ENCODE assay signal across 11 cellular contexts in the genomic region with DNA sequence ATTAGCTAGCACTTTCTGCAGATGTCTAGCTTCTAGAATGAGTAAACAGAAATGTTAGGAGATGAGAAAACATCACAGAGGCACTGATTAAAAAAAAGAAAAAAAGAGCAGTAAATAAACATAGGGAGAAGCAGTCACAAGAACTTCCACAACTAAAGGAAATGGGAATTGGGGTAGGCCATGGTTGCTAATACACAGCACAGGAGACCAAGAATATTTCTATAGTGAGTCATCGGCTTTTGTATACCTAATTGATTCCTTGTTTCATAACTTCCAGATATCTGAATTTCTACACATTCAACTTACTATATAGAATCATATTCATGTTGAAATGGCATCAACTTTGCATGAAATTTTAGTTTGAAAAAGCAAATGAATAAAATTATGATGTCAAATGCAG. TPM values are rescaled to one million over a fixed set of nuclear protein-coding genes. Genes with fewer than 3 reads are reported as not detected.
DNase-seq lines count a peak whose midpoint lies in the region; ATAC-seq and TF ChIP-seq lines count a peak whose summit lies in the region.
"Had no signal": no experiment of that assay in that cellular context is flagged by ENCODE, and none has a peak within 500 bp of the region (broad histone marks: within the 10 kb centered on the region; RNA-seq: fewer than 3 reads in every experiment).

No MANE protein-coding gene starts in this region.

- H3K4me3 ChIP-seq in HCT116 (replicated peaks in 1 of 2; ENCODE audit: low read depth in 1 of 2, low read length in 2 of 2): no peak overlapping the region
- H3K4me3 ChIP-seq in effector memory CD4-positive, alpha-beta T cell (ENCODE audit: insufficient read depth, low read depth, low read length, poor library complexity, severe bottlenecking): no peak overlapping the region

- no peaks in the 10 kb centered on the region for H3K27me3 Mint-ChIP-seq in activated CD4-positive, alpha-beta memory T cell treated with anti-CD3 and anti-CD28 coated beads for 36 hours
- H3K27me3 Mint-ChIP-seq: activated naive CD8-positive, alpha-beta T cell treated with anti-CD3 and anti-CD28 coated beads for 36 hours had no signal

- H3K27ac ChIP-seq in HCT116 (ENCODE audit: low read depth, low read length): no peak overlapping the region
- no peak overlapping the region for H3K27ac ChIP-seq in effector memory CD4-positive, alpha-beta T cell (ENCODE audit: insufficient read depth, low read length, poor library complexity, severe bottlenecking)

- H3K4me3 Mint-ChIP-seq in activated CD4-positive, alpha-beta memory T cell treated with anti-CD3 and anti-CD28 coated beads for 36 hours: no peak overlapping the region
- H3K4me3 Mint-ChIP-seq: activated naive CD8-positive, alpha-beta T cell treated with anti-CD3 and anti-CD28 coated beads for 36 hours had no signal

- TF ChIP-seq POLR2A in HCT116 (IDR thresholded peaks at IDR 0.05; ENCODE audit: borderline replicate concordance, extremely low read depth, insufficient read depth, insufficient read length): no peak

- RAD21 ChIA-PET in HCT116 (lab: Charles Lee; ENCODE audit: low non-redundant PET in 1 of 2, low total read pairs in 2 of 2, uncharacterized antibody in 2 of 2, unreplicated experiment in 2 of 2): no interaction called here

- peak overlapping the region; percentile 53 for H3K4me2 ChIP-seq in HCT116 (ENCODE audit: low read length)

- no peaks in the 10 kb centered on the region for H3K27me3 ChIP-seq in HCT116 (ENCODE audit: insufficient read depth, low read length)
- H3K27me3 ChIP-seq in effector memory CD4-positive, alpha-beta T cell (replicated peaks; ENCODE audit: control insufficient read depth, insufficient read depth, low read length, poor library complexity, severe bottlenecking): no peaks in the 10 kb centered on the region

- H3K79me2 ChIP-seq in HCT116 (ENCODE audit: insufficient read depth, low read length): no peaks in the 10 kb centered on the region

- no peaks in the 10 kb centered on the region for H4K20me1 ChIP-seq in HCT116 (ENCODE audit: insufficient read depth)

- H3K9me2 ChIP-seq in HCT116 (ENCODE audit: insufficient read depth): no peaks in the 10 kb centered on the region

- H3K36me3 Mint-ChIP-seq in activated CD4-positive, alpha-beta memory T cell treated with anti-CD3 and anti-CD28 coated beads for 36 hours: no peaks in the 10 kb centered on the region
- H3K36me3 Mint-ChIP-seq: activated naive CD8-positive, alpha-beta T cell treated with anti-CD3 and anti-CD28 coated beads for 36 hours had no signal

- H3K9me3 ChIP-seq in HCT116 (ENCODE audit: control insufficient read depth in 1 of 2, insufficient read depth in 1 of 2, low read depth in 1 of 2, low read length in 2 of 2): no peaks in the 10 kb centered on the region
- H3K9me3 ChIP-seq in effector memory CD4-positive, alpha-beta T cell (ENCODE audit: control insufficient read depth, low read length): no peaks in the 10 kb centered on the region

- H3K4me1 Mint-ChIP-seq in activated CD4-positive, alpha-beta memory T cell treated with anti-CD3 and anti-CD28 coated beads for 36 hours (ENCODE audit: low read depth): no peaks in the 10 kb centered on the region
- H3K4me1 Mint-ChIP-seq: activated naive CD8-positive, alpha-beta T cell treated with anti-CD3 and anti-CD28 coated beads for 36 hours had no signal

- H3K9me3 Mint-ChIP-seq in activated CD4-positive, alpha-beta memory T cell treated with anti-CD3 and anti-CD28 coated beads for 36 hours: no peaks in the 10 kb centered on the region
- H3K9me3 Mint-ChIP-seq: activated naive CD8-positive, alpha-beta T cell treated with anti-CD3 and anti-CD28 coated beads for 36 hours had no signal

- H3K9ac ChIP-seq in HCT116 (ENCODE audit: low read length): no peak overlapping the region

- no TSS peak for BruUV-seq in HCT116 (replicated peaks; lab: Mats Ljungman, UMichigan)

- TF ChIP-seq CTCF in HCT116 (IDR thresholded peaks at IDR 0.05 in 2 of 3, conservative IDR thresholded peaks at IDR 0.05 in 1 of 3; ENCODE audit: borderline replicate concordance in 1 of 3, insufficient read depth in 1 of 3, low read depth in 2 of 3, low read length in 2 of 3): no peak

- peak; percentile 12 for DNase-seq in HCT116 (ENCODE audit: low read depth, low spot score)
- peak; percentile 76 for DNase-seq in astrocyte of the hippocampus (ENCODE audit: low read depth, low spot score)
- peak; percentile 7 for DNase-seq in iPS-NIHi11 (ENCODE audit: low spot score)
- peak; percentile 42 for DNase-seq in superior temporal gyrus (ENCODE audit: extremely low spot score)
- DNase-seq in activated CD4-positive, alpha-beta memory T cell treated with anti-CD3 and anti-CD28 coated beads for 36 hours: no peak
- no peak for DNase-seq in CD1c-positive myeloid dendritic cell (ENCODE audit: extremely low spot score)
- no peak for DNase-seq in effector memory CD4-positive, alpha-beta T cell
- DNase-seq: activated naive CD8-positive, alpha-beta T cell treated with anti-CD3 and anti-CD28 coated beads for 36 hours; GDM1; SIG-M5 had no signal

- intact Hi-C loops in HCT116 (cut with micrococcal nuclease): loop anchor here (1.0 kb wide), 1 partner anchor 375 kb away; no protein-coding TSS in a partner anchor
- intact Hi-C loops in activated CD4-positive, alpha-beta memory T cell treated with anti-CD3 and anti-CD28 coated beads for 36 hours (cut with micrococcal nuclease): no loop called here

- no peak overlapping the region for H3K27ac Mint-ChIP-seq in activated CD4-positive, alpha-beta memory T cell treated with anti-CD3 and anti-CD28 coated beads for 36 hours
- H3K27ac Mint-ChIP-seq: activated naive CD8-positive, alpha-beta T cell treated with anti-CD3 and anti-CD28 coated beads for 36 hours had no signal

- H3K4me1 ChIP-seq in HCT116 (ENCODE audit: control insufficient read depth in 1 of 2, insufficient read depth in 2 of 2, low read length in 2 of 2): peaks cover 6 to 11% of the 10 kb centered on the region in 2 experiments; a peak in 3 of 4 replicates
- no peaks in the 10 kb centered on the region for H3K4me1 ChIP-seq in effector memory CD4-positive, alpha-beta T cell (ENCODE audit: control insufficient read depth, insufficient read depth, low read length, poor library complexity, severe bottlenecking)

- ATAC-seq in HCT116 (no peak), GM19351 (IDR thresholded peaks at IDR 0.05; ENCODE audit: unreplicated experiment) (no peak)

- peak overlapping the region; percentile 89 for H2AFZ ChIP-seq in HCT116 (ENCODE audit: low read depth, low read length, poor library complexity, severe bottlenecking)

- H3K36me3 ChIP-seq in HCT116 (ENCODE audit: control insufficient read depth in 1 of 2, insufficient read depth in 2 of 2, low read length in 2 of 2): no peaks in the 10 kb centered on the region
- no peaks in the 10 kb centered on the region for H3K36me3 ChIP-seq in effector memory CD4-positive, alpha-beta T cell (ENCODE audit: control insufficient read depth, insufficient read depth, low read length)

- CTCF ChIA-PET in HCT116 (lab: Charles Lee): interaction anchor here (2.3 to 5.8 kb wide), 2 partner anchors 375 to 380 kb away, joined by 6 to 57 read pairs; no protein-coding TSS in a partner anchor
- CTCF ChIA-PET in activated CD4-positive, alpha-beta memory T cell treated with anti-CD3 and anti-CD28 coated beads for 36 hours (lab: Charles Lee): interaction anchor here (1.4 to 7.6 kb wide), 4 partner anchors 49 to 436 kb away, joined by 3 to 209 read pairs (median 8); no protein-coding TSS in a partner anchor

- POLR2A ChIA-PET in HCT116 (lab: Charles Lee): no interaction called here
- POLR2A ChIA-PET in activated CD4-positive, alpha-beta memory T cell treated with anti-CD3 and anti-CD28 coated beads for 36 hours (lab: Charles Lee): no interaction called here

- TF ChIP-seq RAD21 in HCT116 (IDR thresholded peaks at IDR 0.05; ENCODE audit: low read depth): no peak

TF ChIP-seq in HCT116, 20 proteins besides CTCF, POLR2A, EP300 and RAD21:
- TF ChIP-seq FOSL1 (IDR thresholded peaks at IDR 0.05; ENCODE audit: low read depth) (peak; percentile 43; the same call in 1 of the 2 replicates), JUND (IDR thresholded peaks at IDR 0.05) (peak; percentile 37; the same call in 1 of the 2 replicates)
- TF ChIP-seq, protein P1, sequence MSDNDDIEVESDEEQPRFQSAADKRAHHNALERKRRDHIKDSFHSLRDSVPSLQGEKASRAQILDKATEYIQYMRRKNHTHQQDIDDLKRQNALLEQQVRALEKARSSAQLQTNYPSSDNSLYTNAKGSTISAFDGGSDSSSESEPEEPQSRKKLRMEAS (IDR thresholded peaks at IDR 0.05): no peak
- TF ChIP-seq, protein P2, sequence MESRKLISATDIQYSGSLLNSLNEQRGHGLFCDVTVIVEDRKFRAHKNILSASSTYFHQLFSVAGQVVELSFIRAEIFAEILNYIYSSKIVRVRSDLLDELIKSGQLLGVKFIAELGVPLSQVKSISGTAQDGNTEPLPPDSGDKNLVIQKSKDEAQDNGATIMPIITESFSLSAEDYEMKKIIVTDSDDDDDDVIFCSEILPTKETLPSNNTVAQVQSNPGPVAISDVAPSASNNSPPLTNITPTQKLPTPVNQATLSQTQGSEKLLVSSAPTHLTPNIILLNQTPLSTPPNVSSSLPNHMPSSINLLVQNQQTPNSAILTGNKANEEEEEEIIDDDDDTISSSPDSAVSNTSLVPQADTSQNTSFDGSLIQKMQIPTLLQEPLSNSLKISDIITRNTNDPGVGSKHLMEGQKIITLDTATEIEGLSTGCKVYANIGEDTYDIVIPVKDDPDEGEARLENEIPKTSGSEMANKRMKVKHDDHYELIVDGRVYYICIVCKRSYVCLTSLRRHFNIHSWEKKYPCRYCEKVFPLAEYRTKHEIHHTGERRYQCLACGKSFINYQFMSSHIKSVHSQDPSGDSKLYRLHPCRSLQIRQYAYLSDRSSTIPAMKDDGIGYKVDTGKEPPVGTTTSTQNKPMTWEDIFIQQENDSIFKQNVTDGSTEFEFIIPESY (IDR thresholded peaks at IDR 0.05; ENCODE audit: extremely low read depth, insufficient replicate concordance, low read length): no peak

RNA-seq across cellular contexts. Expression of a gene that starts 47.3 kb away (rescaled TPM):
- total RNA-seq in HCT116 (2021; ENCODE audit: unreplicated experiment): 71.6 TPM
- polyA plus RNA-seq in HCT116 (2012): 35.0 and 35.1 TPM in 2 replicates
- 10 to 100 TPM; 63.7 to 64.6 TPM for total RNA-seq in activated CD4-positive, alpha-beta memory T cell treated with anti-CD3 and anti-CD28 coated beads for 36 hours

Comparison
In these comparisons a context has a peak if more than half of its experiments do, and no peak if none do; other contexts are left out.
1. DNase-seq: peak in HCT116 (single experiment), astrocyte of the hippocampus (single experiment), iPS-NIHi11 (single experiment) and superior temporal gyrus (single experiment); none in activated CD4-positive, alpha-beta memory T cell treated with anti-CD3 and anti-CD28 coated beads for 36 hours (single experiment), CD1c-positive myeloid dendritic cell (single experiment) and effector memory CD4-positive, alpha-beta T cell (0 of 3).